ENCODE assay signal across 9 cellular contexts in genomic region chr9:136741885-136742568, GRCh38. TPM values are rescaled to one million over a fixed set of nuclear protein-coding genes. Genes with fewer than 3 reads are reported as not detected.
DNase-seq lines count a peak whose midpoint lies in the region; ATAC-seq, FAIRE-seq and TF ChIP-seq lines count a peak whose summit lies in the region.
"Had no signal": no experiment of that assay in that cellular context is flagged by ENCODE, and none has a peak within 500 bp of the region (broad histone marks: within the 10 kb centered on the region; RNA-seq: fewer than 3 reads in every experiment).

No MANE protein-coding gene starts in this region.

- H3K4me3 Mint-ChIP-seq in neural progenitor cell, result no peak overlapping the region
- H3K4me3 Mint-ChIP-seq: nephron progenitor cell had no signal

- ATAC-seq in GM21723 (IDR thresholded peaks at IDR 0.05; ENCODE audit: unreplicated experiment) (peak; percentile 66), GM19397 (IDR thresholded peaks at IDR 0.05; ENCODE audit: unreplicated experiment) (no peak), GM21786 (IDR thresholded peaks at IDR 0.05; ENCODE audit: unreplicated experiment) (no peak)
- ATAC-seq in activated naive CD4-positive, alpha-beta T cell treated with anti-CD3 and anti-CD28 coated beads, Interleukin-2, amount 50 U/mL, for 72 hours, result peak; percentile 36 to 80

- no peaks in the 10 kb centered on the region for H3K9me3 Mint-ChIP-seq in activated naive CD4-positive, alpha-beta T cell treated with anti-CD3 and anti-CD28 coated beads, Interleukin-2, amount 50 U/mL, for 72 hours
- H3K9me3 Mint-ChIP-seq in neural progenitor cell, result no peaks in the 10 kb centered on the region

- peak overlapping the region; percentile 33 for H3K4me2 ChIP-seq in neural progenitor cell

- no peak overlapping the region for H2AFZ ChIP-seq in neural progenitor cell (replicated peaks)

- H3K27ac Mint-ChIP-seq in activated naive CD4-positive, alpha-beta T cell treated with anti-CD3 and anti-CD28 coated beads, Interleukin-2, amount 50 U/mL, for 72 hours, result no peak overlapping the region
- no peak overlapping the region for H3K27ac Mint-ChIP-seq in neural progenitor cell
- H3K27ac Mint-ChIP-seq: nephron progenitor cell had no signal

- peaks cover 11% of the 10 kb centered on the region for H3K4me1 ChIP-seq in neural progenitor cell

- no peak overlapping the region for H3K4me3 ChIP-seq in neural progenitor cell

- no peak overlapping the region for H3K9ac ChIP-seq in neural progenitor cell

- H4K20me1 ChIP-seq in neural progenitor cell (ENCODE audit: low read depth), result no peaks in the 10 kb centered on the region

- DNase-seq in DMS53 (lab: John Stamatoyannopoulos, UW) (peak; percentile 85), neural progenitor cell (ENCODE audit: low spot score) (peak; percentile 16), frontal cortex (ENCODE audit: low spot score in 2 of 2) (no peak), T1000 (lab: John Stamatoyannopoulos, UW) (no peak)
- DNase-seq in activated naive CD4-positive, alpha-beta T cell treated with anti-CD3 and anti-CD28 coated beads, Interleukin-2, amount 50 U/mL, for 72 hours (ENCODE audit: low spot score in 2 of 2), result no peak

- no peaks in the 10 kb centered on the region for H3K79me2 ChIP-seq in neural progenitor cell (ENCODE audit: low read depth)

- H3K27me3 ChIP-seq in neural progenitor cell, result peaks cover 6% of the 10 kb centered on the region

- H3K9me3 ChIP-seq in neural progenitor cell (ENCODE audit: low read depth), result no peaks in the 10 kb centered on the region

- TF ChIP-seq CTCF in neural progenitor cell (IDR thresholded peaks at IDR 0.05), result no peak

- peaks cover 9% of the 10 kb centered on the region for H3K27me3 Mint-ChIP-seq in neural progenitor cell (ENCODE audit: insufficient read depth, low read depth)

- H3K36me3 Mint-ChIP-seq in activated naive CD4-positive, alpha-beta T cell treated with anti-CD3 and anti-CD28 coated beads, Interleukin-2, amount 50 U/mL, for 72 hours, result no peaks in the 10 kb centered on the region
- no peaks in the 10 kb centered on the region for H3K36me3 Mint-ChIP-seq in neural progenitor cell

- no peaks in the 10 kb centered on the region for H3F3A ChIP-seq in neural progenitor cell (ENCODE audit: low read depth)

- no peaks in the 10 kb centered on the region for H3K36me3 ChIP-seq in neural progenitor cell

- FAIRE-seq in frontal cortex (lab: Jason Lieb, UNC), result no peak

- H3K27ac ChIP-seq in neural progenitor cell, result no peak overlapping the region

- H3K4me1 Mint-ChIP-seq in neural progenitor cell, result no peaks in the 10 kb centered on the region

RNA-seq across cellular contexts. Expression of gene LCN10, which starts 0.7 kb away (rescaled TPM):
- 1 to 10 TPM in 1 of 2 donors, under 1 TPM in 1; 0.89 to 1.6 TPM for total RNA-seq in activated naive CD4-positive, alpha-beta T cell treated with anti-CD3 and anti-CD28 coated beads, Interleukin-2, amount 50 U/mL, for 72 hours
- not detected in 2 replicates for total RNA-seq in neural progenitor cell (ENCODE audit: low replicate concordance)
- total RNA-seq in frontal cortex, result not detected

RNA-seq across cellular contexts. Expression of gene LCN6, which starts 6.3 kb away (rescaled TPM):
- not detected for total RNA-seq in activated naive CD4-positive, alpha-beta T cell treated with anti-CD3 and anti-CD28 coated beads, Interleukin-2, amount 50 U/mL, for 72 hours
- total RNA-seq in neural progenitor cell (ENCODE audit: low replicate concordance), result not detected in 2 replicates
- not detected for total RNA-seq in frontal cortex

RNA-seq across cellular contexts. Expression of gene LCN8, which starts 16.0 kb away (rescaled TPM):
- total RNA-seq in activated naive CD4-positive, alpha-beta T cell treated with anti-CD3 and anti-CD28 coated beads, Interleukin-2, amount 50 U/mL, for 72 hours, result not detected
- not detected in 2 replicates for total RNA-seq in neural progenitor cell (ENCODE audit: low replicate concordance)
- total RNA-seq in frontal cortex, result not detected

RNA-seq across cellular contexts. Expression of gene LCN15, which starts 22.3 kb away (rescaled TPM):
- total RNA-seq in activated naive CD4-positive, alpha-beta T cell treated with anti-CD3 and anti-CD28 coated beads, Interleukin-2, amount 50 U/mL, for 72 hours, result not detected
- total RNA-seq in neural progenitor cell (ENCODE audit: low replicate concordance) (not detected in 2 replicates), frontal cortex (not detected)

RNA-seq across cellular contexts. Expression of gene DIPK1B, which starts 29.7 kb away (rescaled TPM):
- under 1 TPM in 1 of 2 donors, not detected in 1; 0.37 TPM for total RNA-seq in activated naive CD4-positive, alpha-beta T cell treated with anti-CD3 and anti-CD28 coated beads, Interleukin-2, amount 50 U/mL, for 72 hours
- 11.8 and 52.8 TPM in 2 replicates for total RNA-seq in neural progenitor cell (ENCODE audit: low replicate concordance)
- 26.9 TPM for total RNA-seq in frontal cortex

Comparison
In these comparisons a context has a peak if more than half of its experiments do, and no peak if none do; other contexts are left out.
1. DNase-seq: peak in DMS53 (single experiment) and neural progenitor cell (single experiment); none in activated naive CD4-positive, alpha-beta T cell treated with anti-CD3 and anti-CD28 coated beads, Interleukin-2, amount 50 U/mL, for 72 hours (0 of 2), frontal cortex (0 of 2) and T1000 (single experiment).
2. ATAC-seq: peak in GM21723 (single experiment) and activated naive CD4-positive, alpha-beta T cell treated with anti-CD3 and anti-CD28 coated beads, Interleukin-2, amount 50 U/mL, for 72 hours (2 of 2); none in GM19397 (single experiment) and GM21786 (single experiment).